Comparison of ENCODE assay signal across 1 cellular context in the genomic region with DNA sequence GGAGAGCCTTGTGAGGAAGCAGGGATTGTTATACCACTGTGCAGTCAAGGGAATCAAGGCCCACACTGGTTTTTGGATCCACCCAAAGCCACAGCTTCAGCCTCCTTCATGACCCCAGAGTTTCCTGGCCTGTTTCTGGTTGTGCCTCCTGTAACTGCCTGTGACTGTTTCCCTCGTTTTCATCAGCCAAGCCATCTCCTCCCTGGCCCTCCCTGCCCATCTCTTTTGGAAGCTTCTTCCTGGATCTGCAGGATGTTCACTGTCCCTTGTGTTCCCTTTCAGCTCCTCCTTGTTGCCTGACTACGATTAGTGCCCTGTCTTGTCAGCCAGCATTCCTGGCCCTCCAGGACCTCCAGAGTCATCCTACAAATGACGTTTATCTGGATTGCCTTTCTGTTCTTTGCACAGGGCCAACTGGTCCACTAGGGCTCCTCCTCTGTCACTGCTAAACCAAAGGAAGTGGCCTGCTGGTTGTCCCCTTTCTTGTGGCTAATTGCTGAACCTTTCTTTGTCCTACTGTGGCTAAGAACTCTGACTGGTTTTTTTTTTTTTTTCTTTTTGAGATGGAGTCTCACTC.
A peak's percentile ranks its signal among the peaks of the same experiment; 100 is the strongest.
TF ChIP-seq lines count a peak whose summit lies in the region.

No MANE protein-coding gene starts in this region.

TF ChIP-seq in GM12878, 131 proteins besides CTCF, POLR2A, EP300 and RAD21:
- TF ChIP-seq, protein P1, sequence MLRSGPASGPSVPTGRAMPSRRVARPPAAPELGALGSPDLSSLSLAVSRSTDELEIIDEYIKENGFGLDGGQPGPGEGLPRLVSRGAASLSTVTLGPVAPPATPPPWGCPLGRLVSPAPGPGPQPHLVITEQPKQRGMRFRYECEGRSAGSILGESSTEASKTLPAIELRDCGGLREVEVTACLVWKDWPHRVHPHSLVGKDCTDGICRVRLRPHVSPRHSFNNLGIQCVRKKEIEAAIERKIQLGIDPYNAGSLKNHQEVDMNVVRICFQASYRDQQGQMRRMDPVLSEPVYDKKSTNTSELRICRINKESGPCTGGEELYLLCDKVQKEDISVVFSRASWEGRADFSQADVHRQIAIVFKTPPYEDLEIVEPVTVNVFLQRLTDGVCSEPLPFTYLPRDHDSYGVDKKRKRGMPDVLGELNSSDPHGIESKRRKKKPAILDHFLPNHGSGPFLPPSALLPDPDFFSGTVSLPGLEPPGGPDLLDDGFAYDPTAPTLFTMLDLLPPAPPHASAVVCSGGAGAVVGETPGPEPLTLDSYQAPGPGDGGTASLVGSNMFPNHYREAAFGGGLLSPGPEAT (IDR thresholded peaks at IDR 0.05; ENCODE audit: low read depth) = no peak
- peak; percentile 64 for TF ChIP-seq RUNX3 (IDR thresholded peaks at IDR 0.05; ENCODE audit: low read length)
TF ChIP-seq in GM12878: peak in this region for 1.
